Comparison of ENCODE assay signal across 1 cellular context in genomic region chr3:99817437-99818240, GRCh38.
TF ChIP-seq lines count a peak whose summit lies in the region.

CMSS1 (plus strand) TSS chr3:99817862.

TF ChIP-seq in HEK293, 187 proteins besides CTCF, POLR2A, EP300 and RAD21 (continued from another document and continues in another):
- TF ChIP-seq ZNF16 (tag by site-specific recombination; IDR thresholded peaks at IDR 0.05; ENCODE audit: low read depth) (no peak), ZNF610 (tag by site-specific recombination; IDR thresholded peaks at IDR 0.05; ENCODE audit: borderline replicate concordance) (peak; percentile 96), ZSCAN30 (tag by site-specific recombination; IDR thresholded peaks at IDR 0.05) (0 out of 2 replicates have a peak, but pooled peaks have one; percentile 56), MYNN (tag by site-specific recombination; IDR thresholded peaks at IDR 0.05; ENCODE audit: borderline replicate concordance) (no peak), ZNF621 (tag by site-specific recombination; IDR thresholded peaks at IDR 0.05) (no peak), ZXDB (tag by site-specific recombination; IDR thresholded peaks at IDR 0.05) (peak; percentile 98), ZBTB21 (tag by site-specific recombination; IDR thresholded peaks at IDR 0.05) (peak; percentile 99), ZNF837 (tag by site-specific recombination; IDR thresholded peaks at IDR 0.05) (no peak), ZBTB26 (tag by site-specific recombination; optimal IDR thresholded peaks at IDR 0.05) (peak; percentile 87), SALL2 (tag by site-specific recombination; IDR thresholded peaks at IDR 0.05; ENCODE audit: borderline replicate concordance) (no peak), ZNF785 (tag by site-specific recombination; IDR thresholded peaks at IDR 0.05) (no peak), GFI1B (tag by site-specific recombination; IDR thresholded peaks at IDR 0.05) (no peak), ZNF645 (tag by site-specific recombination; IDR thresholded peaks at IDR 0.05) (no peak), ZNF510 (tag by site-specific recombination; IDR thresholded peaks at IDR 0.05; ENCODE audit: insufficient replicate concordance) (peak; percentile 8), ZNF148 (tag by site-specific recombination; IDR thresholded peaks at IDR 0.05; ENCODE audit: borderline replicate concordance) (no peak), PRDM4 (tag by site-specific recombination; IDR thresholded peaks at IDR 0.05) (0 out of 2 replicates have a peak, but pooled peaks have one; percentile 40), PBX3 (CRISPR knock-in tag; IDR thresholded peaks at IDR 0.05) (no peak), ZNF18 (tag by site-specific recombination; IDR thresholded peaks at IDR 0.05) (no peak), HOXC10 (CRISPR knock-in tag; IDR thresholded peaks at IDR 0.05) (no peak), ZNF155 (tag by site-specific recombination; IDR thresholded peaks at IDR 0.05) (no peak), ZNF791 (tag by site-specific recombination; IDR thresholded peaks at IDR 0.05) (no peak), ZEB2 (tag by site-specific recombination; IDR thresholded peaks at IDR 0.05) (peak; percentile 84), KLF9 (tag by site-specific recombination; IDR thresholded peaks at IDR 0.05; ENCODE audit: low read depth) (peak; percentile 89), MEIS1 (CRISPR knock-in tag; IDR thresholded peaks at IDR 0.05; ENCODE audit: borderline replicate concordance) (no peak), OSR2 (tag by site-specific recombination; IDR thresholded peaks at IDR 0.05) (0 out of 2 replicates have a peak, but pooled peaks have one; percentile 10), ZNF548 (tag by site-specific recombination; IDR thresholded peaks at IDR 0.05) (no peak), ZNF549 (tag by site-specific recombination; IDR thresholded peaks at IDR 0.05) (no peak), ZNF391 (tag by site-specific recombination; IDR thresholded peaks at IDR 0.05; ENCODE audit: borderline replicate concordance, low read depth) (0 out of 2 replicates have a peak, but pooled peaks have one; percentile 25), ZNF274 (IDR thresholded peaks at IDR 0.05; ENCODE audit: low read length) (no peak), ZNF274 (tag by site-specific recombination; IDR thresholded peaks at IDR 0.05; ENCODE audit: borderline replicate concordance) (no peak), ZSCAN23 (tag by site-specific recombination; IDR thresholded peaks at IDR 0.05) (peak; percentile 30; the same call in 1 of the 2 replicates), ZNF132 (tag by site-specific recombination; IDR thresholded peaks at IDR 0.05; ENCODE audit: borderline replicate concordance) (no peak), ZNF654 (tag by site-specific recombination; IDR thresholded peaks at IDR 0.05; ENCODE audit: low read depth) (no peak), YY2 (tag by site-specific recombination; IDR thresholded peaks at IDR 0.05) (peak; percentile 57; the same call in 1 of the 2 replicates), ZNF76 (tag by site-specific recombination; IDR thresholded peaks at IDR 0.05; ENCODE audit: borderline replicate concordance, low read depth) (peak; percentile 69; the same call in 1 of the 2 replicates), ZNF830 (tag by site-specific recombination; IDR thresholded peaks at IDR 0.05; ENCODE audit: low read depth) (no peak), ZNF350 (tag by site-specific recombination; IDR thresholded peaks at IDR 0.05) (no peak; the same call in 1 of the 2 replicates), ZNF311 (tag by site-specific recombination; IDR thresholded peaks at IDR 0.05; ENCODE audit: borderline replicate concordance) (no peak), ZNF558 (tag by site-specific recombination; IDR thresholded peaks at IDR 0.05) (0 out of 2 replicates have a peak, but pooled peaks have one; percentile 40), REPIN1 (tag by site-specific recombination; IDR thresholded peaks at IDR 0.05; ENCODE audit: low read depth) (no peak), ZNF629 (tag by site-specific recombination; IDR thresholded peaks at IDR 0.05) (peak; percentile 99), ZNF416 (tag by site-specific recombination; IDR thresholded peaks at IDR 0.05) (no peak), ZBTB20 (tag by site-specific recombination; IDR thresholded peaks at IDR 0.05) (peak; percentile 71; the same call in 1 of the 2 replicates), ZNF223 (tag by site-specific recombination; IDR thresholded peaks at IDR 0.05) (no peak), SP3 (tag by site-specific recombination; IDR thresholded peaks at IDR 0.05) (peak; percentile 84), ZBTB49 (tag by site-specific recombination; IDR thresholded peaks at IDR 0.05; ENCODE audit: low read depth) (no peak), ZNF292 (tag by site-specific recombination; IDR thresholded peaks at IDR 0.05; ENCODE audit: borderline replicate concordance, low read depth) (no peak), GLI4 (tag by site-specific recombination; IDR thresholded peaks at IDR 0.05) (no peak), ZNF174 (tag by site-specific recombination; IDR thresholded peaks at IDR 0.05) (no peak; the same call in 1 of the 2 replicates), ZNF521 (tag by site-specific recombination; IDR thresholded peaks at IDR 0.05) (no peak), ZNF169 (tag by site-specific recombination; IDR thresholded peaks at IDR 0.05) (no peak), TRIM28 (IDR thresholded peaks at IDR 0.05; ENCODE audit: borderline replicate concordance, low read length) (peak; percentile 84), ZNF514 (tag by site-specific recombination; IDR thresholded peaks at IDR 0.05) (no peak), ZNF335 (tag by site-specific recombination; conservative IDR thresholded peaks at IDR 0.05) (peak; percentile 99), ZFP69B (tag by site-specific recombination; IDR thresholded peaks at IDR 0.05) (no peak; the same call in 1 of the 2 replicates), PRDM10 (tag by site-specific recombination; IDR thresholded peaks at IDR 0.05) (peak; percentile 50)
